1 cellular context compared by ENCODE assay signal in genomic region chr12:65561798-65562382, GRCh38.
A peak's percentile ranks its signal among the peaks of the same experiment; 100 is the strongest.
TF ChIP-seq lines count a peak whose summit lies in the region.

No MANE protein-coding gene starts in this region.

TF ChIP-seq in K562, 482 proteins besides CTCF, POLR2A, EP300 and RAD21 (continued from another document and continues in another):
- TF ChIP-seq FOXJ3 (CRISPR knock-in tag; IDR thresholded peaks at IDR 0.05) (no peak), TRIM28 (IDR thresholded peaks at IDR 0.05) (no peak), ZNF253 (CRISPR knock-in tag; conservative IDR thresholded peaks at IDR 0.05) (no peak), PTTG1 (tag; IDR thresholded peaks at IDR 0.05; ENCODE audit: low read depth) (0 out of 2 replicates have a peak, but pooled peaks have one; percentile 33), HBP1 (CRISPR knock-in tag; IDR thresholded peaks at IDR 0.05) (peak; percentile 78; the same call in 1 of the 2 replicates), SMAD4 (CRISPR knock-in tag; conservative IDR thresholded peaks at IDR 0.05) (peak; percentile 68), HMGN3 (IDR thresholded peaks at IDR 0.05; ENCODE audit: borderline replicate concordance, extremely low read depth, insufficient read length, low read depth, low read length) (no peak), CEBPZ (IDR thresholded peaks at IDR 0.05; ENCODE audit: borderline replicate concordance, low read depth, low read length) (no peak), FOXA3 (CRISPR knock-in tag; conservative IDR thresholded peaks at IDR 0.05 in 1 of 2, IDR thresholded peaks at IDR 0.05 in 1 of 2) (no peak), ZNF217 (CRISPR knock-in tag; IDR thresholded peaks at IDR 0.05) (no peak), ZNF589 (CRISPR knock-in tag; IDR thresholded peaks at IDR 0.05; ENCODE audit: low read depth) (peak; percentile 99), THRB (CRISPR knock-in tag; conservative IDR thresholded peaks at IDR 0.05) (peak; percentile 93), NFE2 (IDR thresholded peaks at IDR 0.05; ENCODE audit: low read depth) (no peak), KLF6 (CRISPR knock-in tag; IDR thresholded peaks at IDR 0.05; ENCODE audit: borderline replicate concordance) (peak; percentile 83; the same call in 1 of the 2 replicates), POLR2G (IDR thresholded peaks at IDR 0.05; ENCODE audit: low read depth, low read length) (no peak), MECOM (CRISPR knock-in tag; IDR thresholded peaks at IDR 0.05) (peak; percentile 45; the same call in 1 of the 2 replicates), GABPB2 (CRISPR knock-in tag; conservative IDR thresholded peaks at IDR 0.05) (no peak), PHF21A (IDR thresholded peaks at IDR 0.05; ENCODE audit: borderline replicate concordance, low read depth) (no peak), NR2C2 (CRISPR knock-in tag; IDR thresholded peaks at IDR 0.05) (no peak), NR2C2 (tag; IDR thresholded peaks at IDR 0.05) (peak; percentile 50; the same call in 1 of the 2 replicates), DDX20 (tag; IDR thresholded peaks at IDR 0.05; ENCODE audit: low read depth) (peak; percentile 68; the same call in 1 of the 2 replicates), FUS (optimal IDR thresholded peaks at IDR 0.05; ENCODE audit: low read depth, low read length) (no peak), SIN3B (IDR thresholded peaks at IDR 0.05; ENCODE audit: low read depth) (no peak), FOXO4 (CRISPR knock-in tag; IDR thresholded peaks at IDR 0.05) (peak; percentile 89), ZNF263 (CRISPR knock-in tag; IDR thresholded peaks at IDR 0.05; ENCODE audit: borderline replicate concordance) (no peak), MTA1 (IDR thresholded peaks at IDR 0.05; ENCODE audit: borderline replicate concordance) (no peak), ZNF311 (CRISPR knock-in tag; IDR thresholded peaks at IDR 0.05) (peak; percentile 96), XRCC3 (IDR thresholded peaks at IDR 0.05) (no peak), ZNF347 (CRISPR knock-in tag; IDR thresholded peaks at IDR 0.05; ENCODE audit: low read depth) (no peak), ZNF41 (CRISPR knock-in tag; conservative IDR thresholded peaks at IDR 0.05) (peak; percentile 86; the same call in 1 of the 2 replicates), SIRT6 (IDR thresholded peaks at IDR 0.05; ENCODE audit: low read depth, low read length) (no peak), POLR2B (IDR thresholded peaks at IDR 0.05; ENCODE audit: low read depth, partially characterized antibody) (no peak), SNIP1 (IDR thresholded peaks at IDR 0.05; ENCODE audit: low read depth) (no peak), ZZZ3 (IDR thresholded peaks at IDR 0.05) (no peak), ZNF76 (CRISPR knock-in tag; IDR thresholded peaks at IDR 0.05; ENCODE audit: borderline replicate concordance) (peak; percentile 31; the same call in 1 of the 2 replicates), SRSF1 (IDR thresholded peaks at IDR 0.05; ENCODE audit: low read depth, low read length) (no peak), L3MBTL2 (IDR thresholded peaks at IDR 0.05) (no peak), RFX7 (CRISPR knock-in tag; IDR thresholded peaks at IDR 0.05) (no peak), CHD2 (IDR thresholded peaks at IDR 0.05; ENCODE audit: low read depth, low read length) (no peak), TEAD2 (tag; IDR thresholded peaks at IDR 0.05) (no peak), ZNF23 (CRISPR knock-in tag; IDR thresholded peaks at IDR 0.05) (no peak), BACH1 (tag; IDR thresholded peaks at IDR 0.05) (peak; percentile 73; the same call in 1 of the 2 replicates), KAT8 (IDR thresholded peaks at IDR 0.05; ENCODE audit: low read depth) (no peak), TBL1XR1 (IDR thresholded peaks at IDR 0.05; ENCODE audit: low read length in 2 of 2) (no peak), ZNF175 (CRISPR knock-in tag; IDR thresholded peaks at IDR 0.05; ENCODE audit: low read depth) (peak; percentile 98), HCFC1 (IDR thresholded peaks at IDR 0.05; ENCODE audit: low read depth, low read length) (no peak), ZNF324 (CRISPR knock-in tag; IDR thresholded peaks at IDR 0.05) (0 out of 2 replicates have a peak, but pooled peaks have one; percentile 59), KAT2B (IDR thresholded peaks at IDR 0.05; ENCODE audit: low read depth, low read length) (no peak), ATF6 (CRISPR knock-in tag; IDR thresholded peaks at IDR 0.05) (no peak), ZNF140 (CRISPR knock-in tag; IDR thresholded peaks at IDR 0.05) (no peak)
- TF ChIP-seq, protein P1, sequence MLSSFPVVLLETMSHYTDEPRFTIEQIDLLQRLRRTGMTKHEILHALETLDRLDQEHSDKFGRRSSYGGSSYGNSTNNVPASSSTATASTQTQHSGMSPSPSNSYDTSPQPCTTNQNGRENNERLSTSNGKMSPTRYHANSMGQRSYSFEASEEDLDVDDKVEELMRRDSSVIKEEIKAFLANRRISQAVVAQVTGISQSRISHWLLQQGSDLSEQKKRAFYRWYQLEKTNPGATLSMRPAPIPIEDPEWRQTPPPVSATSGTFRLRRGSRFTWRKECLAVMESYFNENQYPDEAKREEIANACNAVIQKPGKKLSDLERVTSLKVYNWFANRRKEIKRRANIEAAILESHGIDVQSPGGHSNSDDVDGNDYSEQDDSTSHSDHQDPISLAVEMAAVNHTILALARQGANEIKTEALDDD (IDR thresholded peaks at IDR 0.05), result 0 out of 2 replicates have a peak, but pooled peaks have one; percentile 30
- TF ChIP-seq, protein P2, sequence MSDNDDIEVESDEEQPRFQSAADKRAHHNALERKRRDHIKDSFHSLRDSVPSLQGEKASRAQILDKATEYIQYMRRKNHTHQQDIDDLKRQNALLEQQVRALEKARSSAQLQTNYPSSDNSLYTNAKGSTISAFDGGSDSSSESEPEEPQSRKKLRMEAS (CRISPR knock-in tag; IDR thresholded peaks at IDR 0.05), result no peak
- TF ChIP-seq, protein P3, sequence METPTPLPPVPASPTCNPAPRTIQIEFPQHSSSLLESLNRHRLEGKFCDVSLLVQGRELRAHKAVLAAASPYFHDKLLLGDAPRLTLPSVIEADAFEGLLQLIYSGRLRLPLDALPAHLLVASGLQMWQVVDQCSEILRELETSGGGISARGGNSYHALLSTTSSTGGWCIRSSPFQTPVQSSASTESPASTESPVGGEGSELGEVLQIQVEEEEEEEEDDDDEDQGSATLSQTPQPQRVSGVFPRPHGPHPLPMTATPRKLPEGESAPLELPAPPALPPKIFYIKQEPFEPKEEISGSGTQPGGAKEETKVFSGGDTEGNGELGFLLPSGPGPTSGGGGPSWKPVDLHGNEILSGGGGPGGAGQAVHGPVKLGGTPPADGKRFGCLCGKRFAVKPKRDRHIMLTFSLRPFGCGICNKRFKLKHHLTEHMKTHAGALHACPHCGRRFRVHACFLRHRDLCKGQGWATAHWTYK (CRISPR knock-in tag; IDR thresholded peaks at IDR 0.05), result peak; percentile 64; the same call in 1 of the 2 replicates
- TF ChIP-seq, protein P4, sequence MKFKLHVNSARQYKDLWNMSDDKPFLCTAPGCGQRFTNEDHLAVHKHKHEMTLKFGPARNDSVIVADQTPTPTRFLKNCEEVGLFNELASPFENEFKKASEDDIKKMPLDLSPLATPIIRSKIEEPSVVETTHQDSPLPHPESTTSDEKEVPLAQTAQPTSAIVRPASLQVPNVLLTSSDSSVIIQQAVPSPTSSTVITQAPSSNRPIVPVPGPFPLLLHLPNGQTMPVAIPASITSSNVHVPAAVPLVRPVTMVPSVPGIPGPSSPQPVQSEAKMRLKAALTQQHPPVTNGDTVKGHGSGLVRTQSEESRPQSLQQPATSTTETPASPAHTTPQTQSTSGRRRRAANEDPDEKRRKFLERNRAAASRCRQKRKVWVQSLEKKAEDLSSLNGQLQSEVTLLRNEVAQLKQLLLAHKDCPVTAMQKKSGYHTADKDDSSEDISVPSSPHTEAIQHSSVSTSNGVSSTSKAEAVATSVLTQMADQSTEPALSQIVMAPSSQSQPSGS (CRISPR knock-in tag; IDR thresholded peaks at IDR 0.05), result no peak
- TF ChIP-seq, protein P5, sequence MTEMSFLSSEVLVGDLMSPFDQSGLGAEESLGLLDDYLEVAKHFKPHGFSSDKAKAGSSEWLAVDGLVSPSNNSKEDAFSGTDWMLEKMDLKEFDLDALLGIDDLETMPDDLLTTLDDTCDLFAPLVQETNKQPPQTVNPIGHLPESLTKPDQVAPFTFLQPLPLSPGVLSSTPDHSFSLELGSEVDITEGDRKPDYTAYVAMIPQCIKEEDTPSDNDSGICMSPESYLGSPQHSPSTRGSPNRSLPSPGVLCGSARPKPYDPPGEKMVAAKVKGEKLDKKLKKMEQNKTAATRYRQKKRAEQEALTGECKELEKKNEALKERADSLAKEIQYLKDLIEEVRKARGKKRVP (CRISPR knock-in tag; IDR thresholded peaks at IDR 0.05), result peak; percentile 46; the same call in 1 of the 2 replicates
- TF ChIP-seq, protein P6, sequence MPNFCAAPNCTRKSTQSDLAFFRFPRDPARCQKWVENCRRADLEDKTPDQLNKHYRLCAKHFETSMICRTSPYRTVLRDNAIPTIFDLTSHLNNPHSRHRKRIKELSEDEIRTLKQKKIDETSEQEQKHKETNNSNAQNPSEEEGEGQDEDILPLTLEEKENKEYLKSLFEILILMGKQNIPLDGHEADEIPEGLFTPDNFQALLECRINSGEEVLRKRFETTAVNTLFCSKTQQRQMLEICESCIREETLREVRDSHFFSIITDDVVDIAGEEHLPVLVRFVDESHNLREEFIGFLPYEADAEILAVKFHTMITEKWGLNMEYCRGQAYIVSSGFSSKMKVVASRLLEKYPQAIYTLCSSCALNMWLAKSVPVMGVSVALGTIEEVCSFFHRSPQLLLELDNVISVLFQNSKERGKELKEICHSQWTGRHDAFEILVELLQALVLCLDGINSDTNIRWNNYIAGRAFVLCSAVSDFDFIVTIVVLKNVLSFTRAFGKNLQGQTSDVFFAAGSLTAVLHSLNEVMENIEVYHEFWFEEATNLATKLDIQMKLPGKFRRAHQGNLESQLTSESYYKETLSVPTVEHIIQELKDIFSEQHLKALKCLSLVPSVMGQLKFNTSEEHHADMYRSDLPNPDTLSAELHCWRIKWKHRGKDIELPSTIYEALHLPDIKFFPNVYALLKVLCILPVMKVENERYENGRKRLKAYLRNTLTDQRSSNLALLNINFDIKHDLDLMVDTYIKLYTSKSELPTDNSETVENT (CRISPR knock-in tag; IDR thresholded peaks at IDR 0.05), result no peak
